In the genomic region with DNA sequence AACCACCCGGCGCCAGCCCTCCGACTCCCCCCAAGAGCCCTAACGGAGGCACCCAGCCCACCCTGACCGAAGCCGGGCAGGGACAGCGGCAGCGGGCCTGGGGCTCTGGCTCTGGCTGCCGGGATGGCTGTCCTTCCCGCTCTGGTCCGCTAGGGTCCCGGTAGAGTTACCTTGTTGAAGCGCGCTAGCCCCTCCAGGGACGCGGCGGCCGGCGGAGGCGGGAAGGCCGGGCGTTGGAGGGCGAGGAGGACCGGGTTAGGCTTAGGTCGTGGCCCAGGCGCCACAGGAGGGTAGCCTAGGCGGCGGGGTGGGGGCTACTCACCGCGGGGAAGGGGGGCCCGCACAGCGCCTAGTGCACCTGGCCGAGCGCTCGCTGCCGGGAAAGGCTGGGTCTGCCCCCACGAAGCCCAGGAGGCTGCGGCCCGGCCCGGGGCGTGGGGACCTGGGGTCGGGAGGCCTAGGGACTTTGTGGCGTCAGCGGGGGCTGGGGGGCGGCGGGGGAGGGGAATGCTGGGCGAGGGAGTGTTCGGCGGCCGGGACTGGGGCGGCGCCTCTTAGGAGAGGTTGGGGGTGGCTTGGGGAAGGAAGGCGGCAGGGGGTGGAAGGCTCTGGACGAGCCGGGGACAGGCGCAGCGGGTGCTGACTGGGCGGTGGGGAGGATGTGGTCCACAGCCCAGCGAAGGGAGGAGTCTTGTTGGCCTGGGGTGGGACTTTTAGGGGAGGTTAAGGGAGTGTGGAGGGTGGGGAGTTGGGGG, we compare ENCODE assay signal across 2 cellular contexts.
TF ChIP-seq lines count a peak whose summit lies in the region.

A gene with protein sequence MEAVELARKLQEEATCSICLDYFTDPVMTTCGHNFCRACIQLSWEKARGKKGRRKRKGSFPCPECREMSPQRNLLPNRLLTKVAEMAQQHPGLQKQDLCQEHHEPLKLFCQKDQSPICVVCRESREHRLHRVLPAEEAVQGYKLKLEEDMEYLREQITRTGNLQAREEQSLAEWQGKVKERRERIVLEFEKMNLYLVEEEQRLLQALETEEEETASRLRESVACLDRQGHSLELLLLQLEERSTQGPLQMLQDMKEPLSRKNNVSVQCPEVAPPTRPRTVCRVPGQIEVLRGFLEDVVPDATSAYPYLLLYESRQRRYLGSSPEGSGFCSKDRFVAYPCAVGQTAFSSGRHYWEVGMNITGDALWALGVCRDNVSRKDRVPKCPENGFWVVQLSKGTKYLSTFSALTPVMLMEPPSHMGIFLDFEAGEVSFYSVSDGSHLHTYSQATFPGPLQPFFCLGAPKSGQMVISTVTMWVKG (minus strand): TSS at position 645 of the 755 bp plus-strand sequence. CDS start 1,789 bp downstream, outside the sequence.

TF ChIP-seq in HCT116, 20 proteins besides CTCF, POLR2A, EP300 and RAD21 (continued from another document):
- TF ChIP-seq ZNF274 (IDR thresholded peaks at IDR 0.05; ENCODE audit: low read depth, low read length) (no peak), SRF (IDR thresholded peaks at IDR 0.05; ENCODE audit: low read depth) (no peak), ELF1 (IDR thresholded peaks at IDR 0.05; ENCODE audit: borderline replicate concordance, low read depth) (no peak), YY1 (IDR thresholded peaks at IDR 0.05; ENCODE audit: extremely low read depth, insufficient replicate concordance, low read depth, low read length) (no peak)
- TF ChIP-seq, protein P1, sequence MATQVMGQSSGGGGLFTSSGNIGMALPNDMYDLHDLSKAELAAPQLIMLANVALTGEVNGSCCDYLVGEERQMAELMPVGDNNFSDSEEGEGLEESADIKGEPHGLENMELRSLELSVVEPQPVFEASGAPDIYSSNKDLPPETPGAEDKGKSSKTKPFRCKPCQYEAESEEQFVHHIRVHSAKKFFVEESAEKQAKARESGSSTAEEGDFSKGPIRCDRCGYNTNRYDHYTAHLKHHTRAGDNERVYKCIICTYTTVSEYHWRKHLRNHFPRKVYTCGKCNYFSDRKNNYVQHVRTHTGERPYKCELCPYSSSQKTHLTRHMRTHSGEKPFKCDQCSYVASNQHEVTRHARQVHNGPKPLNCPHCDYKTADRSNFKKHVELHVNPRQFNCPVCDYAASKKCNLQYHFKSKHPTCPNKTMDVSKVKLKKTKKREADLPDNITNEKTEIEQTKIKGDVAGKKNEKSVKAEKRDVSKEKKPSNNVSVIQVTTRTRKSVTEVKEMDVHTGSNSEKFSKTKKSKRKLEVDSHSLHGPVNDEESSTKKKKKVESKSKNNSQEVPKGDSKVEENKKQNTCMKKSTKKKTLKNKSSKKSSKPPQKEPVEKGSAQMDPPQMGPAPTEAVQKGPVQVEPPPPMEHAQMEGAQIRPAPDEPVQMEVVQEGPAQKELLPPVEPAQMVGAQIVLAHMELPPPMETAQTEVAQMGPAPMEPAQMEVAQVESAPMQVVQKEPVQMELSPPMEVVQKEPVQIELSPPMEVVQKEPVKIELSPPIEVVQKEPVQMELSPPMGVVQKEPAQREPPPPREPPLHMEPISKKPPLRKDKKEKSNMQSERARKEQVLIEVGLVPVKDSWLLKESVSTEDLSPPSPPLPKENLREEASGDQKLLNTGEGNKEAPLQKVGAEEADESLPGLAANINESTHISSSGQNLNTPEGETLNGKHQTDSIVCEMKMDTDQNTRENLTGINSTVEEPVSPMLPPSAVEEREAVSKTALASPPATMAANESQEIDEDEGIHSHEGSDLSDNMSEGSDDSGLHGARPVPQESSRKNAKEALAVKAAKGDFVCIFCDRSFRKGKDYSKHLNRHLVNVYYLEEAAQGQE (IDR thresholded peaks at IDR 0.05; ENCODE audit: low read depth), result no peak
- TF ChIP-seq, protein P2, sequence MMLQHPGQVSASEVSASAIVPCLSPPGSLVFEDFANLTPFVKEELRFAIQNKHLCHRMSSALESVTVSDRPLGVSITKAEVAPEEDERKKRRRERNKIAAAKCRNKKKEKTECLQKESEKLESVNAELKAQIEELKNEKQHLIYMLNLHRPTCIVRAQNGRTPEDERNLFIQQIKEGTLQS (IDR thresholded peaks at IDR 0.05), result no peak

TF ChIP-seq in neural cell, 6 proteins besides CTCF, POLR2A, EP300 and RAD21 (continued from another document):
- TF ChIP-seq TAF1 (IDR thresholded peaks at IDR 0.05; ENCODE audit: low read depth), result no peak
- TF ChIP-seq, protein P1 (IDR thresholded peaks at IDR 0.05; ENCODE audit: borderline replicate concordance), result no peak
